Comparison of ENCODE assay signal across 23 cellular contexts in genomic region chr6:79436232-79436631, GRCh38.
DNase-seq lines count a peak whose midpoint lies in the region; ATAC-seq and TF ChIP-seq lines count a peak whose summit lies in the region.
"Had no signal": no experiment of that assay in that cellular context is flagged by ENCODE, and none has a peak within 500 bp of the region (broad histone marks: within the 10 kb centered on the region; RNA-seq: fewer than 3 reads in every experiment).

No MANE protein-coding gene starts in this region.

- H3K27ac ChIP-seq in GM23248: no peak overlapping the region
- H3K27ac ChIP-seq: BLaER1, psoas muscle had no signal

- H3K9me2 ChIP-seq in GM23248 (ENCODE audit: insufficient read depth): no peaks in the 10 kb centered on the region

- H4K20me1 ChIP-seq in GM23248 (ENCODE audit: insufficient read depth): no peaks in the 10 kb centered on the region
- H4K20me1 ChIP-seq: BLaER1 had no signal

- TF ChIP-seq CTCF in fibroblast of villous mesenchyme (IDR thresholded peaks at IDR 0.05; ENCODE audit: insufficient read depth, low read depth, low read length) (no peak), retinal pigment epithelial cell (conservative IDR thresholded peaks at IDR 0.05; ENCODE audit: low read depth, low read length) (no peak)

- 47 to 51% methylated on average over 2 of the region's 2 CpGs for whole genome bisulfite sequencing in GM23248 (ENCODE audit: low coverage in 1 of 2, low lambda C conversion rate in 2 of 2, missing lambda C conversion rate in 2 of 2), 2 experiments

- no peak for ATAC-seq in HG03097 (IDR thresholded peaks at IDR 0.05; ENCODE audit: low FRiP score, unreplicated experiment)
- ATAC-seq: activated CD8-positive, alpha-beta T cell treated with anti-CD3 and anti-CD28 coated beads for 36 hours; activated T-helper 17 cell treated with anti-CD3 and anti-CD28 coated beads, Interleukin-2, amount 50 U/mL, for 72 hours; natural killer cell; psoas muscle; stimulated activated naive B cell treated with anti-CD40 and anti-IgM and Interleukin-4, amounts not matched to agents 10 μg/mL and 1 μg/mL and 100 μg/mL, for 72 hours had no signal

- H3K4me3 ChIP-seq in GM23248 (no peak overlapping the region), adipocyte (ENCODE audit: low read length) (no peak overlapping the region), fibroblast of villous mesenchyme (ENCODE audit: low read depth, low read length) (no peak overlapping the region), retinal pigment epithelial cell (ENCODE audit: low read length) (no peak overlapping the region)
- H3K4me3 ChIP-seq: BLaER1, MG63, psoas muscle had no signal

- DNase-seq in GM23248 (peak; percentile 55), adipocyte (ENCODE audit: low read depth) (peak; percentile 41), fibroblast of villous mesenchyme (ENCODE audit: low read depth) (peak; percentile 78), retinal pigment epithelial cell (ENCODE audit: low read depth) (peak; percentile 73), HUDEP-2 (lab: John Stamatoyannopoulos, UW; ENCODE audit: unreplicated experiment in 76 of 76) (no peak), NCI-H2107 (lab: John Stamatoyannopoulos, UW) (no peak)
- DNase-seq in stimulated activated CD4-positive, alpha-beta T cell treated with anti-CD3 and anti-CD28 coated beads, Interleukin-2, amount 100 ng/mL, for 24 hours: no peak
- DNase-seq: activated CD4-positive, alpha-beta T cell treated with anti-CD3 and anti-CD28 coated beads for 1 hour; activated CD8-positive, alpha-beta memory T cell treated with anti-CD3 and anti-CD28 coated beads, Interleukin-2, amount 50 U/mL, for 48 hours; activated CD8-positive, alpha-beta T cell treated with anti-CD3 and anti-CD28 coated beads for 36 hours; activated naive CD4-positive, alpha-beta T cell treated with anti-CD3 and anti-CD28 coated beads, Interleukin-2, amount 10 ng/mL, durations not matched to agents 7 days and 5 days; MG63; natural killer cell; NCI-H2029 treated with DMSO at 0.1 percent for 48 hours; NCI-H2227 treated with DMSO at 0.1 percent for 48 hours; nucleus accumbens; psoas muscle; SHP77; stimulated activated naive B cell treated with anti-CD40 and anti-IgM and Interleukin-4, amounts not matched to agents 10 μg/mL and 1 μg/mL and 100 μg/mL, for 72 hours; substantia nigra had no signal

- no peaks in the 10 kb centered on the region for H3K4me1 ChIP-seq in GM23248 (ENCODE audit: insufficient read depth)
- H3K4me1 ChIP-seq in adipocyte (ENCODE audit: control insufficient read depth, insufficient read depth, low read length): peaks cover 9% of the 10 kb centered on the region
- H3K4me1 ChIP-seq: BLaER1, psoas muscle had no signal

- H3K9me3 ChIP-seq in GM23248 (ENCODE audit: low read depth): no peaks in the 10 kb centered on the region
- no peaks in the 10 kb centered on the region for H3K9me3 ChIP-seq in adipocyte (ENCODE audit: control insufficient read depth, low read length)
- H3K9me3 ChIP-seq: BLaER1, MG63, psoas muscle had no signal

- H3K79me2 ChIP-seq in GM23248 (ENCODE audit: insufficient read depth): no peaks in the 10 kb centered on the region

- H3K36me3 ChIP-seq in GM23248 (ENCODE audit: low read depth) (no peaks in the 10 kb centered on the region), adipocyte (ENCODE audit: control insufficient read depth, insufficient read depth, low read length, severe bottlenecking) (no peaks in the 10 kb centered on the region)
- H3K36me3 ChIP-seq: BLaER1, MG63 had no signal

- H3F3A ChIP-seq in GM23248 (ENCODE audit: insufficient read depth): no peaks in the 10 kb centered on the region

- no peak overlapping the region for H3K4me2 ChIP-seq in GM23248 (ENCODE audit: unreplicated experiment)
- H3K4me2 ChIP-seq: BLaER1 had no signal

- H3K27me3 ChIP-seq in GM23248 (replicated peaks; ENCODE audit: insufficient read depth): no peaks in the 10 kb centered on the region
- no peaks in the 10 kb centered on the region for H3K27me3 ChIP-seq in adipocyte (replicated peaks; ENCODE audit: control insufficient read depth, insufficient read depth, low read length)
- H3K27me3 ChIP-seq: BLaER1, MG63 had no signal

- in situ Hi-C loops in GM23248 (cut with MboI): no loop called here

- H3K9ac ChIP-seq in GM23248 (no peak overlapping the region), adipocyte (ENCODE audit: low read length) (no peak overlapping the region)
- H3K9ac ChIP-seq: BLaER1 had no signal

- no peak overlapping the region for H2AFZ ChIP-seq in GM23248

Comparison
In these comparisons a context has a peak if more than half of its experiments do, and no peak if none do; other contexts are left out.
1. DNase-seq: peak in GM23248 (single experiment), adipocyte (single experiment), fibroblast of villous mesenchyme (single experiment) and retinal pigment epithelial cell (single experiment); none in stimulated activated CD4-positive, alpha-beta T cell treated with anti-CD3 and anti-CD28 coated beads, Interleukin-2, amount 100 ng/mL, for 24 hours (0 of 2), HUDEP-2 (0 of 76) and NCI-H2107 (single experiment).